ENCODE assay signal across 12 cellular contexts in genomic region chr2:206163251-206163880, GRCh38. TPM values are rescaled to one million over a fixed set of nuclear protein-coding genes. Genes with fewer than 3 reads are reported as not detected.
DNase-seq lines count a peak whose midpoint lies in the region; ATAC-seq and TF ChIP-seq lines count a peak whose summit lies in the region.
"Had no signal": no experiment of that assay in that cellular context is flagged by ENCODE, and none has a peak within 500 bp of the region (broad histone marks: within the 10 kb centered on the region; RNA-seq: fewer than 3 reads in every experiment).

No MANE protein-coding gene starts in this region.

- H3K27ac Mint-ChIP-seq in endodermal cell = peak overlapping the region; percentile 64
- H3K27ac Mint-ChIP-seq: dendritic cell treated with granulocyte-macrophage colony-stimulating factor and Interleukin-4, amounts not matched to agents 40 ng/mL and 50 ng/mL, for 4 days had no signal

- peak overlapping the region in 10 of 11 experiments; percentile 48 to 98 (median 90); a peak in 19 of 22 replicates for H3K4me2 ChIP-seq in BLaER1 treated with 17β-estradiol and CSF1 and Interleukin-3, amounts not matched to agents 10 nM and 100 nM
- peak overlapping the region; percentile 81; the same call in 1 of the 2 replicates for H3K4me2 ChIP-seq in DND-41 (ENCODE audit: insufficient read depth, low read length)
- H3K4me2 ChIP-seq: smooth muscle cell had no signal

- WGBS in endodermal cell (ENCODE audit: insufficient coverage in 1 of 2, insufficient read length in 1 of 2), 2 experiments = 90 to 100% methylated on average over 1 to 3 of the region's 3 CpGs

- intact Hi-C loops in left ventricle myocardium superior (cut with micrococcal nuclease) = no loop called here

- ATAC-seq in DND-41 (ENCODE audit: insufficient read depth, low read depth) (no peak), left ventricle myocardium superior (no peak)

- peak overlapping the region in 6 of 10 experiments; percentile 20 to 89 (median 38); a peak in 4 of 20 replicates for H3K4me3 ChIP-seq in BLaER1 treated with 17β-estradiol and CSF1 and Interleukin-3, amounts not matched to agents 10 nM and 100 nM
- H3K4me3 ChIP-seq in DND-41 (ENCODE audit: low read depth in 1 of 2, low read length in 2 of 2) = no peak overlapping the region
- H3K4me3 ChIP-seq in endodermal cell (ENCODE audit: low read length) = no peak overlapping the region
- H3K4me3 ChIP-seq in SJCRH30 = no peak overlapping the region
- H3K4me3 ChIP-seq: smooth muscle cell, tibial artery had no signal

- H3K4me1 Mint-ChIP-seq in endodermal cell = peaks cover 10% of the 10 kb centered on the region

- H4K20me1 ChIP-seq in BLaER1 treated with 17β-estradiol and CSF1 and Interleukin-3, amounts not matched to agents 10 nM and 100 nM = peaks cover 7 to 66% (median 46%) of the 10 kb centered on the region in 11 experiments; a peak in 21 of 22 replicates
- peaks cover 25% of the 10 kb centered on the region; the same call in 1 of the 2 replicates for H4K20me1 ChIP-seq in DND-41 (ENCODE audit: insufficient read depth, low read length)

- no peak overlapping the region for H2AFZ ChIP-seq in DND-41 (ENCODE audit: low read depth, low read length)

- peaks cover 27 to 39% (median 32%) of the 10 kb centered on the region in 10 experiments for H3K4me1 ChIP-seq in BLaER1 treated with 17β-estradiol and CSF1 and Interleukin-3, amounts not matched to agents 10 nM and 100 nM
- H3K4me1 ChIP-seq in DND-41 (ENCODE audit: insufficient read depth, low read length) (peaks cover 26% of the 10 kb centered on the region), endodermal cell (ENCODE audit: control insufficient read depth, insufficient read depth, low read length) (peaks cover 6% of the 10 kb centered on the region), SJCRH30 (peaks cover 14% of the 10 kb centered on the region)

- TF ChIP-seq CTCF in DND-41 (IDR thresholded peaks at IDR 0.05; ENCODE audit: borderline replicate concordance, extremely low read depth, low read length, poor library complexity, severe bottlenecking) (no peak), endodermal cell (conservative IDR thresholded peaks at IDR 0.05) (no peak)

- H3K36me3 ChIP-seq in BLaER1 treated with 17β-estradiol and CSF1 and Interleukin-3, amounts not matched to agents 10 nM and 100 nM = peaks cover 61 to 82% (median 77%) of the 10 kb centered on the region in 11 experiments
- H3K36me3 ChIP-seq in DND-41 (ENCODE audit: insufficient read depth, low read length) (peaks cover 49% of the 10 kb centered on the region), endodermal cell (ENCODE audit: control insufficient read depth, insufficient read depth, low read length) (peaks cover 54% of the 10 kb centered on the region), SJCRH30 (peaks cover 54% of the 10 kb centered on the region)

- peak overlapping the region in 9 of 11 experiments; percentile 5 to 97 (median 48); a peak in 15 of 22 replicates for H3K9ac ChIP-seq in BLaER1 treated with 17β-estradiol and CSF1 and Interleukin-3, amounts not matched to agents 10 nM and 100 nM
- H3K9ac ChIP-seq in DND-41 (ENCODE audit: low read depth, low read length) (no peak overlapping the region), endodermal cell (ENCODE audit: extremely low read depth, low read length, poor library complexity, severe bottlenecking) (no peak overlapping the region)

- peaks cover 55% of the 10 kb centered on the region for H3K36me3 Mint-ChIP-seq in endodermal cell (ENCODE audit: low read depth)

- H3K4me3 Mint-ChIP-seq in endodermal cell = no peak overlapping the region
- H3K4me3 Mint-ChIP-seq: dendritic cell treated with granulocyte-macrophage colony-stimulating factor and Interleukin-4, amounts not matched to agents 40 ng/mL and 50 ng/mL, for 4 days had no signal

- H3K27me3 ChIP-seq in BLaER1 treated with 17β-estradiol and CSF1 and Interleukin-3, amounts not matched to agents 10 nM and 100 nM = no peaks in the 10 kb centered on the region
- no peaks in the 10 kb centered on the region for H3K27me3 ChIP-seq in DND-41 (ENCODE audit: insufficient read depth, low read length, poor library complexity)
- H3K27me3 ChIP-seq in endodermal cell (ENCODE audit: control insufficient read depth, insufficient read depth, low read length, poor library complexity, severe bottlenecking) = no peaks in the 10 kb centered on the region
- no peaks in the 10 kb centered on the region for H3K27me3 ChIP-seq in SJCRH30
- H3K27me3 ChIP-seq: tibial artery had no signal

- peaks cover 8 to 16% (median 12%) of the 10 kb centered on the region in 11 experiments; a peak in 21 of 22 replicates for H3K9me3 ChIP-seq in BLaER1 treated with 17β-estradiol and CSF1 and Interleukin-3, amounts not matched to agents 10 nM and 100 nM (replicated peaks in 1 of 11)
- no peaks in the 10 kb centered on the region for H3K9me3 ChIP-seq in DND-41 (ENCODE audit: insufficient read depth, low read length, severe bottlenecking)
- H3K9me3 ChIP-seq in endodermal cell (ENCODE audit: control insufficient read depth, low read length) = peaks cover 16% of the 10 kb centered on the region
- no peaks in the 10 kb centered on the region for H3K9me3 ChIP-seq in SJCRH30 (replicated peaks)
- H3K9me3 ChIP-seq: tibial artery had no signal

- peaks cover 48% of the 10 kb centered on the region for H3K79me2 ChIP-seq in DND-41 (ENCODE audit: insufficient read depth, low read length)

- no peak for DNase-seq in DND-41
- peak; percentile 59 for DNase-seq in RKO (ENCODE audit: low spot score)
- DNase-seq in endodermal cell = no peak
- DNase-seq in NK-92 (lab: John Stamatoyannopoulos, UW; ENCODE audit: unreplicated experiment) = no peak
- no peak for DNase-seq in SJCRH30
- no peak for DNase-seq in NCI-H748 treated with DMSO at 0.1 percent for 48 hours (lab: John Stamatoyannopoulos, UW)
- DNase-seq in left ventricle myocardium superior = no peak
- DNase-seq: NCI-H2171, tibial artery had no signal

- H3K27ac ChIP-seq in BLaER1 treated with 17β-estradiol and CSF1 and Interleukin-3, amounts not matched to agents 10 nM and 100 nM = no peak overlapping the region
- H3K27ac ChIP-seq in DND-41 (ENCODE audit: low read length) (no peak overlapping the region), endodermal cell (ENCODE audit: low read depth, low read length) (no peak overlapping the region), SJCRH30 (no peak overlapping the region)
- H3K27ac ChIP-seq: tibial artery had no signal

- peaks cover 16% of the 10 kb centered on the region for H3K9me3 Mint-ChIP-seq in endodermal cell

- no peaks in the 10 kb centered on the region for H3K27me3 Mint-ChIP-seq in endodermal cell (ENCODE audit: insufficient read depth)
- H3K27me3 Mint-ChIP-seq: dendritic cell treated with granulocyte-macrophage colony-stimulating factor and Interleukin-4, amounts not matched to agents 40 ng/mL and 50 ng/mL, for 4 days had no signal

RNA-seq across cellular contexts. Expression of gene EEF1B2, which starts 3.7 kb away (rescaled TPM):
- total RNA-seq in endodermal cell = 100 to 1,000 TPM; 518 to 562 TPM
- 620 TPM for polyA plus RNA-seq in endodermal cell (2013, experiment 1 of 2)
- polyA plus RNA-seq in endodermal cell (2013, experiment 2 of 2) = 612 TPM
- total RNA-seq in SJCRH30 (2014; rRNA removed; shearing (Covaris generic)) = 945 and 1,044 TPM in 2 replicates
- total RNA-seq in left ventricle myocardium superior = 258 TPM

RNA-seq across cellular contexts. Expression of gene NDUFS1, which starts 4.1 kb away (rescaled TPM):
- total RNA-seq in endodermal cell (10 to 100 TPM; 88.3 to 91.5 TPM), left ventricle myocardium superior (503 TPM)
- 66.8 TPM for polyA plus RNA-seq in endodermal cell (2013, experiment 1 of 2)
- 54.6 TPM for polyA plus RNA-seq in endodermal cell (2013, experiment 2 of 2)
- 115 and 124 TPM in 2 replicates for total RNA-seq in SJCRH30 (2014; rRNA removed; shearing (Covaris generic))

Comparison
In these comparisons a context has a peak if more than half of its experiments do, and no peak if none do; other contexts are left out.
1. H3K4me3 ChIP-seq: peak in BLaER1 treated with 17β-estradiol and CSF1 and Interleukin-3, amounts not matched to agents 10 nM and 100 nM (6 of 10); none in DND-41 (0 of 2), endodermal cell (single experiment) and SJCRH30 (single experiment).
2. H3K9ac ChIP-seq: peak in BLaER1 treated with 17β-estradiol and CSF1 and Interleukin-3, amounts not matched to agents 10 nM and 100 nM (9 of 11); none in DND-41 (single experiment) and endodermal cell (single experiment).